ENCODE assay signal across 35 cellular contexts in genomic region chr3:54171509-54171908, GRCh38. TPM values are rescaled to one million over a fixed set of nuclear protein-coding genes. Genes with fewer than 3 reads are reported as not detected.
"Had no signal": no experiment of that assay in that cellular context is flagged by ENCODE, and none has a peak within 500 bp of the region (broad histone marks: within the 10 kb centered on the region; RNA-seq: fewer than 3 reads in every experiment).

No MANE protein-coding gene starts in this region.

- H2AFZ ChIP-seq: PC-9 had no signal

- H3K9me3 ChIP-seq: ascending aorta, body of pancreas, breast epithelium had no signal

- DNase-seq: activated CD4-positive, alpha-beta memory T cell treated with anti-CD3 and anti-CD28 coated beads, Interleukin-2, amount 10 ng/mL, durations not matched to agents 7 days and 5 days; activated CD4-positive, alpha-beta T cell treated with anti-CD3 and anti-CD28 coated beads for 1 hour; activated CD4-positive, alpha-beta T cell treated with anti-CD3 and anti-CD28 coated beads for 48 hours; activated CD4-positive, CD25-positive, alpha-beta regulatory T cell; activated CD8-positive, alpha-beta memory T cell treated with anti-CD3 and anti-CD28 coated beads for 24 hours; activated CD8-positive, alpha-beta memory T cell treated with anti-CD3 and anti-CD28 coated beads, Interleukin-2, amount 10 ng/mL, durations not matched to agents 7 days and 5 days; activated CD8-positive, alpha-beta memory T cell treated with anti-CD3 and anti-CD28 coated beads, Interleukin-2, amount 50 U/mL, for 48 hours; activated gamma-delta T cell; activated naive CD4-positive, alpha-beta T cell treated with Interleukin-2 at 50 U/mL for 16 hours; activated naive CD8-positive, alpha-beta T cell treated with anti-CD3 and anti-CD28 coated beads, Interleukin-2, amount 10 ng/mL, durations not matched to agents 7 days and 5 days; amygdala; body of pancreas; Kasumi-1; KG1; MM.1S; NCI-H1417; NCI-H146; NCI-H187; NCI-H2107; NCI-H2171 treated with DMSO at 0.1 percent for 48 hours; NCI-H345; NCI-H526; NCI-H748 treated with DMSO at 0.1 percent for 48 hours; NK-92 treated with Interleukin-12 subunit alpha and Interleukin-12 subunit beta, amount 100 ng/mL, for 24 hours; PC-9; Right ventricle myocardium superior; SW 1271; T-helper 1 cell; T-helper 2 cell; T1000; WERI-Rb-1 had no signal

- H3K4me1 ChIP-seq: ascending aorta, body of pancreas, breast epithelium had no signal

- H3K4me3 ChIP-seq: ascending aorta, body of pancreas, breast epithelium, PC-9 had no signal

- H3K36me3 ChIP-seq: ascending aorta, breast epithelium, WERI-Rb-1 had no signal

- H3K27ac ChIP-seq: ascending aorta, body of pancreas, breast epithelium, PC-9, WERI-Rb-1 had no signal

- H3K4me2 ChIP-seq: PC-9 had no signal

- H3K27me3 ChIP-seq: ascending aorta, body of pancreas had no signal

RNA-seq across cellular contexts. Expression of gene CACNA2D3, which starts 49.2 kb away (rescaled TPM):
- total RNA-seq: activated CD4-positive, alpha-beta memory T cell treated with anti-CD3 and anti-CD28 coated beads, Interleukin-2, amount 10 ng/mL, durations not matched to agents 7 days and 5 days; activated CD8-positive, alpha-beta memory T cell treated with anti-CD3 and anti-CD28 coated beads, Interleukin-2, amount 10 ng/mL, durations not matched to agents 7 days and 5 days; activated naive CD8-positive, alpha-beta T cell treated with anti-CD3 and anti-CD28 coated beads, Interleukin-2, amount 10 ng/mL, durations not matched to agents 7 days and 5 days; activated T-helper 2 cell treated with anti-CD3 and anti-CD28 coated beads, Interferon-gamma antibody, Interleukin-2, Interleukin-4, amounts not matched to agents 10 μg/mL and 5 μg/mL and 100 μg/mL, durations not matched to agents 14 hours and 24 hours and 36 hours; ascending aorta; body of pancreas; OCI-LY7 had no signal
